ENCODE assay signal across 21 cellular contexts in the genomic region with DNA sequence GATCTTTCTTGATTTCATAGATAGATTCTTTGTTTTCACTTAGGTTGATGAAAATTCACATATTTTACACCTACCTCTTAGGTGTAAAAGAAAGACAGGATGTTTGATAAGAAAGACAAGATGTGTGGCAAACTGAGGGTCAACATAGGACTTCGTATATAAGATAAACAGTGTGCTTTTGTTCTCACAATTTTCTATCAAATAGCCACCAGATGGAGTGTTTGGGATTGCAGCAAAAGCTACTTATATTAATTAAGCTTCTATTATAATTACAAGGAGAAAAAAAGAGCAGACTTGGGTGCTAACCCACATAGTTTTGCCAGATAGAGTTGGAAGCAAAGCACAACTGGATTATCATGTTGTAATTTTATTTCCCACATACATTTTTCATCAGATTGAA.
DNase-seq lines count a peak whose midpoint lies in the region; ATAC-seq, FAIRE-seq and TF ChIP-seq lines count a peak whose summit lies in the region.
"Had no signal": no experiment of that assay in that cellular context is flagged by ENCODE, and none has a peak within 500 bp of the region (broad histone marks: within the 10 kb centered on the region; RNA-seq: fewer than 3 reads in every experiment).

No MANE protein-coding gene starts in this region.

- H3K27me3 ChIP-seq in RWPE2 (ENCODE audit: insufficient read depth, poor library complexity, severe bottlenecking): no peaks in the 10 kb centered on the region
- H3K27me3 ChIP-seq in smooth muscle cell (ENCODE audit: low read depth): no peaks in the 10 kb centered on the region
- H3K27me3 ChIP-seq: body of pancreas, sigmoid colon, vagina had no signal

- TF ChIP-seq CTCF in NB4 (IDR thresholded peaks at IDR 0.05; ENCODE audit: low read depth, low read length) (no peak), RWPE2 (IDR thresholded peaks at IDR 0.05; ENCODE audit: poor library complexity, severe bottlenecking) (peak; percentile 47), smooth muscle cell (IDR thresholded peaks at IDR 0.05; ENCODE audit: borderline replicate concordance, insufficient read depth, poor library complexity, severe bottlenecking) (peak; percentile 23)

- H4K20me1 ChIP-seq in smooth muscle cell (ENCODE audit: low read depth): no peaks in the 10 kb centered on the region

- H3K9me3 ChIP-seq in RWPE2 (ENCODE audit: severe bottlenecking) (no peaks in the 10 kb centered on the region), smooth muscle cell (replicated peaks; ENCODE audit: low read depth) (no peaks in the 10 kb centered on the region)
- H3K9me3 ChIP-seq: body of pancreas, sigmoid colon, vagina had no signal

- H3K4me2 ChIP-seq in smooth muscle cell: no peak overlapping the region

- H3K9ac ChIP-seq in smooth muscle cell (ENCODE audit: low read depth): no peak overlapping the region

- 75% methylated on average over 1 of the region's 1 CpG for WGBS in smooth muscle cell (ENCODE audit: low lambda C conversion rate)

- FAIRE-seq in RCC 7860 (lab: Jason Lieb, UNC): no peak
- FAIRE-seq: GM12878 had no signal

- H3K79me2 ChIP-seq in smooth muscle cell (ENCODE audit: low read depth): no peaks in the 10 kb centered on the region

- H3K4me1 ChIP-seq in RWPE2 (ENCODE audit: insufficient read depth, poor library complexity, severe bottlenecking): no peaks in the 10 kb centered on the region
- H3K4me1 ChIP-seq in smooth muscle cell (ENCODE audit: low read depth): no peaks in the 10 kb centered on the region
- H3K4me1 ChIP-seq: body of pancreas, esophagus muscularis mucosa, left ventricle myocardium inferior, sigmoid colon, vagina had no signal

- H3K27ac ChIP-seq in RWPE2 (ENCODE audit: poor library complexity, severe bottlenecking) (no peak overlapping the region), smooth muscle cell (ENCODE audit: low read depth) (no peak overlapping the region)
- H3K27ac ChIP-seq: body of pancreas, esophagus muscularis mucosa, left ventricle myocardium inferior, sigmoid colon, vagina had no signal

- no peak overlapping the region for H2AFZ ChIP-seq in smooth muscle cell (ENCODE audit: low read depth)

- H3F3A ChIP-seq in smooth muscle cell (ENCODE audit: low read depth): no peaks in the 10 kb centered on the region

- ATAC-seq in RWPE2 (ENCODE audit: low read depth) (no peak), GM21447 (IDR thresholded peaks at IDR 0.05; ENCODE audit: unreplicated experiment) (no peak)
- ATAC-seq: activated naive CD4-positive, alpha-beta T cell treated with anti-CD3 and anti-CD28 coated beads, Interleukin-2, amount 50 U/mL, for 72 hours; body of pancreas; GM12878; T-cell had no signal

- H3K4me3 ChIP-seq in NB4 (ENCODE audit: low read depth, low read length) (no peak overlapping the region), RWPE2 (ENCODE audit: severe bottlenecking) (no peak overlapping the region), smooth muscle cell (no peak overlapping the region)
- H3K4me3 ChIP-seq: body of pancreas, esophagus muscularis mucosa, GM12878, left ventricle myocardium inferior, sigmoid colon, vagina had no signal

- no peak for TF ChIP-seq POLR2A in NB4 (IDR thresholded peaks at IDR 0.05; ENCODE audit: extremely low read depth, insufficient read length)

- peak; percentile 5 for DNase-seq in SIG-M5 treated with dmso at 0.1 percent for 504 hours (lab: John Stamatoyannopoulos, UW; ENCODE audit: unreplicated experiment)
- DNase-seq in SIG-M5 (lab: John Stamatoyannopoulos, UW): no peak
- DNase-seq in NB4 (ENCODE audit: low read depth): peak; percentile 6
- no peak for DNase-seq in RWPE2 (ENCODE audit: low spot score)
- DNase-seq in smooth muscle cell (lab: John Stamatoyannopoulos, UW; ENCODE audit: unreplicated experiment): no peak
- DNase-seq in RCC 7860 (ENCODE audit: low spot score): no peak
- DNase-seq in pons (ENCODE audit: low spot score): no peak
- DNase-seq: activated CD4-positive, alpha-beta T cell treated with anti-CD3 and anti-CD28 coated beads, Interleukin-2, amount 50 U/mL, for 48 hours; activated T-cell treated with anti-CD3 and anti-CD28 coated beads, Interleukin-2, amount 50 U/mL, for 1 hour; body of pancreas; GDM1; IMR-90; left ventricle myocardium inferior; NCI-H1436; sigmoid colon; T-cell had no signal

- H3K36me3 ChIP-seq in RWPE2 (ENCODE audit: low read depth) (no peaks in the 10 kb centered on the region), smooth muscle cell (ENCODE audit: low read depth) (no peaks in the 10 kb centered on the region)
- H3K36me3 ChIP-seq: esophagus muscularis mucosa, left ventricle myocardium inferior, sigmoid colon, vagina had no signal

Comparison
In these comparisons a context has a peak if more than half of its experiments do, and no peak if none do; other contexts are left out.
1. DNase-seq: peak in SIG-M5 treated with dmso at 0.1 percent for 504 hours (single experiment) and NB4 (single experiment); none in SIG-M5 (single experiment), RWPE2 (single experiment), smooth muscle cell (single experiment), RCC 7860 (single experiment) and pons (single experiment).